1 cellular context compared by ENCODE assay signal in the genomic region with DNA sequence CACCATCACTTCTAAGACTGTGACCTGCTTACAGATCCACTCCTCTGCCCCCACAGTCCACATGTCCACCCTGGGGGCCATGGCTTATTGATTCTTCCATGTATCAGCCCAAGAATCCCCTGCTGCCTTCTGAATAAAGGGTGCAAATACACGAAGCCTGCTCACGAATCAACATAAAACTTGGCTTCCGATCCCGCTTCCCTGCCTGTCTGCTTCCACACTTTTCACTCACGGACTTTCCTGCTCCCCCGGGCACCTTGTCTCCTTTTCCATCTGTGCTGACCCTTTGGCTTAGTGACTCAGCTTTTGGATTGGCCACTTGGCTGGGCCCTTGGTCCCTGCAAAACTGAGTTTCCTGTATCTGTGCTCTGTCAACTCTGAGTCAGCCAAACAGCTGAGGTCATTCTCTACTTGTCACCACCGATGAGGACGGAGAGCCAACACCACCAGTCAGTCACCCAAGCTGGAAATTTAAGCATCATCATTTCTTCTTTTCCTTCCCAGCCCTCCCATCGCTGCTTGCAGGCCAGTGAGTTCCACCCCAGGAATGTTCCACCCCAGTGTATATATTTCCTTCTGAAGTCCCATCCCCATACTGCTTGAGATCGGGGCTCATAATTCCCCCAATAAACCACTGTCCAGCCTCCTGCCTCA.
A peak's percentile ranks its signal among the peaks of the same experiment; 100 is the strongest.
TF ChIP-seq lines count a peak whose summit lies in the region.

No MANE protein-coding gene starts in this region.

TF ChIP-seq in HepG2, 621 proteins besides CTCF, POLR2A, EP300 and RAD21 (continued from another document):
- TF ChIP-seq, protein P1, sequence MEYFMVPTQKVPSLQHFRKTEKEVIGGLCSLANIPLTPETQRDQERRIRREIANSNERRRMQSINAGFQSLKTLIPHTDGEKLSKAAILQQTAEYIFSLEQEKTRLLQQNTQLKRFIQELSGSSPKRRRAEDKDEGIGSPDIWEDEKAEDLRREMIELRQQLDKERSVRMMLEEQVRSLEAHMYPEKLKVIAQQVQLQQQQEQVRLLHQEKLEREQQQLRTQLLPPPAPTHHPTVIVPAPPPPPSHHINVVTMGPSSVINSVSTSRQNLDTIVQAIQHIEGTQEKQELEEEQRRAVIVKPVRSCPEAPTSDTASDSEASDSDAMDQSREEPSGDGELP (IDR thresholded peaks at IDR 0.05; ENCODE audit: borderline replicate concordance, low read depth) = peak; percentile 57; the same call in 1 of the 2 replicates
- no peak for TF ChIP-seq TSC22D2 (CRISPR knock-in tag; IDR thresholded peaks at IDR 0.05; ENCODE audit: borderline replicate concordance)
- TF ChIP-seq HDAC1 (CRISPR knock-in tag; IDR thresholded peaks at IDR 0.05) = 0 out of 2 replicates have a peak, but pooled peaks have one; percentile 28
- TF ChIP-seq, protein P2, sequence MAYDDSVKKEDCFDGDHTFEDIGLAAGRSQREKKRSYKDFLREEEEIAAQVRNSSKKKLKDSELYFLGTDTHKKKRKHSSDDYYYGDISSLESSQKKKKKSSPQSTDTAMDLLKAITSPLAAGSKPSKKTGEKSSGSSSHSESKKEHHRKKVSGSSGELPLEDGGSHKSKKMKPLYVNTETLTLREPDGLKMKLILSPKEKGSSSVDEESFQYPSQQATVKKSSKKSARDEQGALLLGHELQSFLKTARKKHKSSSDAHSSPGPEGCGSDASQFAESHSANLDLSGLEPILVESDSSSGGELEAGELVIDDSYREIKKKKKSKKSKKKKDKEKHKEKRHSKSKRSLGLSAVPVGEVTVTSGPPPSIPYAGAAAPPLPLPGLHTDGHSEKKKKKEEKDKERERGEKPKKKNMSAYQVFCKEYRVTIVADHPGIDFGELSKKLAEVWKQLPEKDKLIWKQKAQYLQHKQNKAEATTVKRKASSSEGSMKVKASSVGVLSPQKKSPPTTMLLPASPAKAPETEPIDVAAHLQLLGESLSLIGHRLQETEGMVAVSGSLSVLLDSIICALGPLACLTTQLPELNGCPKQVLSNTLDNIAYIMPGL (CRISPR knock-in tag; IDR thresholded peaks at IDR 0.05; ENCODE audit: borderline replicate concordance in 1 of 2, low read depth in 1 of 2) = 0 out of 4 replicates have a peak, but pooled peaks of 1 of the 2 experiments have one; percentile 22
- TF ChIP-seq MAFK (conservative IDR thresholded peaks at IDR 0.05 in 1 of 2, IDR thresholded peaks at IDR 0.05 in 1 of 2; ENCODE audit: low read length in 2 of 2) = peak; percentile 36 to 49
- no peak for TF ChIP-seq ARNT (IDR thresholded peaks at IDR 0.05)
- no peak for TF ChIP-seq ZNF7 (CRISPR knock-in tag; IDR thresholded peaks at IDR 0.05)
- TF ChIP-seq ZSCAN20 (CRISPR knock-in tag; IDR thresholded peaks at IDR 0.05; ENCODE audit: borderline replicate concordance) = no peak
- peak; percentile 56; the same call in 1 of the 2 replicates for TF ChIP-seq ZNF644 (CRISPR knock-in tag; IDR thresholded peaks at IDR 0.05; ENCODE audit: low read depth)
- peak; percentile 93 for TF ChIP-seq FOSL2 (CRISPR knock-in tag; IDR thresholded peaks at IDR 0.05)
- TF ChIP-seq SAP130 (CRISPR knock-in tag; IDR thresholded peaks at IDR 0.05; ENCODE audit: low read depth) = peak; percentile 71
- 0 out of 2 replicates have a peak, but pooled peaks have one; percentile 20 for TF ChIP-seq ELF1 (CRISPR knock-in tag; IDR thresholded peaks at IDR 0.05)
- TF ChIP-seq, protein P3, sequence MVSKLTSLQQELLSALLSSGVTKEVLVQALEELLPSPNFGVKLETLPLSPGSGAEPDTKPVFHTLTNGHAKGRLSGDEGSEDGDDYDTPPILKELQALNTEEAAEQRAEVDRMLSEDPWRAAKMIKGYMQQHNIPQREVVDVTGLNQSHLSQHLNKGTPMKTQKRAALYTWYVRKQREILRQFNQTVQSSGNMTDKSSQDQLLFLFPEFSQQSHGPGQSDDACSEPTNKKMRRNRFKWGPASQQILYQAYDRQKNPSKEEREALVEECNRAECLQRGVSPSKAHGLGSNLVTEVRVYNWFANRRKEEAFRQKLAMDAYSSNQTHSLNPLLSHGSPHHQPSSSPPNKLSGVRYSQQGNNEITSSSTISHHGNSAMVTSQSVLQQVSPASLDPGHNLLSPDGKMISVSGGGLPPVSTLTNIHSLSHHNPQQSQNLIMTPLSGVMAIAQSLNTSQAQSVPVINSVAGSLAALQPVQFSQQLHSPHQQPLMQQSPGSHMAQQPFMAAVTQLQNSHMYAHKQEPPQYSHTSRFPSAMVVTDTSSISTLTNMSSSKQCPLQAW (CRISPR knock-in tag; IDR thresholded peaks at IDR 0.05) = peak; percentile 58; the same call in 1 of the 2 replicates
- TF ChIP-seq JUND (CRISPR knock-in tag; IDR thresholded peaks at IDR 0.05) = peak; percentile 33; the same call in 1 of the 2 replicates
- no peak for TF ChIP-seq ZKSCAN5 (CRISPR knock-in tag; IDR thresholded peaks at IDR 0.05)
- TF ChIP-seq, protein P4, sequence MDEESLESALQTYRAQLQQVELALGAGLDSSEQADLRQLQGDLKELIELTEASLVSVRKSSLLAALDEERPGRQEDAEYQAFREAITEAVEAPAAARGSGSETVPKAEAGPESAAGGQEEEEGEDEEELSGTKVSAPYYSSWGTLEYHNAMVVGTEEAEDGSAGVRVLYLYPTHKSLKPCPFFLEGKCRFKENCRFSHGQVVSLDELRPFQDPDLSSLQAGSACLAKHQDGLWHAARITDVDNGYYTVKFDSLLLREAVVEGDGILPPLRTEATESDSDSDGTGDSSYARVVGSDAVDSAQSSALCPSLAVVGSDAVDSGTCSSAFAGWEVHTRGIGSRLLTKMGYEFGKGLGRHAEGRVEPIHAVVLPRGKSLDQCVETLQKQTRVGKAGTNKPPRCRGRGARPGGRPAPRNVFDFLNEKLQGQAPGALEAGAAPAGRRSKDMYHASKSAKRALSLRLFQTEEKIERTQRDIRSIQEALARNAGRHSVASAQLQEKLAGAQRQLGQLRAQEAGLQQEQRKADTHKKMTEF (CRISPR knock-in tag; IDR thresholded peaks at IDR 0.05) = 0 out of 2 replicates have a peak, but pooled peaks have one; percentile 30
- TF ChIP-seq ZNF432 (CRISPR knock-in tag; IDR thresholded peaks at IDR 0.05; ENCODE audit: borderline replicate concordance) = no peak
- TF ChIP-seq, protein P5, sequence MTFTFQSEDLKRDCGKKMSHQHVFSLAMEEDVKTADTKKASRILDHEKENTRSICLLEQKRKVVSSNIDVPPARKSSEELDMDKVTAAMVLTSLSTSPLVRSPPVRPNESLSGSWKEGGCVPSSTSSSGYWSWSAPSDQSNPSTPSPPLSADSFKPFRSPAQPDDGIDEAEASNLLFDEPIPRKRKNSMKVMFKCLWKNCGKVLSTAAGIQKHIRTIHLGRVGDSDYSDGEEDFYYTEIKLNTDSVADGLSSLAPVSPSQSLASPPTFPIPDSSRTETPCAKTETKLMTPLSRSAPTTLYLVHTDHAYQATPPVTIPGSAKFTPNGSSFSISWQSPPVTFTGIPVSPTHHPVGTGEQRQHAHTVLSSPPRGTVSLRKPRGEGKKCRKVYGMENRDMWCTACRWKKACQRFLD (CRISPR knock-in tag; IDR thresholded peaks at IDR 0.05; ENCODE audit: borderline replicate concordance) = no peak
- no peak for TF ChIP-seq PPARG (CRISPR knock-in tag; conservative IDR thresholded peaks at IDR 0.05)
- TF ChIP-seq ZBTB21 (CRISPR knock-in tag; IDR thresholded peaks at IDR 0.05) = peak; percentile 70; the same call in 1 of the 2 replicates
- no peak for TF ChIP-seq ZMYM3 (CRISPR knock-in tag; IDR thresholded peaks at IDR 0.05)
- TF ChIP-seq HOXA3 (CRISPR knock-in tag; IDR thresholded peaks at IDR 0.05) = no peak
- no peak for TF ChIP-seq NR2F6 (IDR thresholded peaks at IDR 0.05)
- TF ChIP-seq NR2F6 (CRISPR knock-in tag; IDR thresholded peaks at IDR 0.05) = peak; percentile 22; the same call in 1 of the 2 replicates
- peak; percentile 56; the same call in 1 of the 2 replicates for TF ChIP-seq ZNF335 (CRISPR knock-in tag; IDR thresholded peaks at IDR 0.05)
- TF ChIP-seq, protein P6, sequence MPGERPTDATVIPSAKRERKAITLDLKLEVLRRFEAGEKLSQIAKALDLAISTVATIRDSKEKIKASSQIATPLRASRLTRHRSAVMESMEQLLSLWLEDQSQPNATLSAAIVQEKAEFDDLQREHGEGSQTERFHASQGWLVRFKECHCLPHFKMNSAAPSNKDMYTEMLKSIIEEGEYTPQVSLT (CRISPR knock-in tag; IDR thresholded peaks at IDR 0.05; ENCODE audit: borderline replicate concordance, low read depth) = no peak
- peak in 1 of 2 experiments; percentile 23; a peak in 1 of 4 replicates for TF ChIP-seq NR2F1 (CRISPR knock-in tag; IDR thresholded peaks at IDR 0.05)
- TF ChIP-seq MIXL1 (CRISPR knock-in tag; IDR thresholded peaks at IDR 0.05) = no peak
- TF ChIP-seq NFKBIZ (CRISPR knock-in tag; IDR thresholded peaks at IDR 0.05) = no peak
- TF ChIP-seq GABPB1 (CRISPR knock-in tag; IDR thresholded peaks at IDR 0.05) = 0 out of 2 replicates have a peak, but pooled peaks have one; percentile 17
- TF ChIP-seq RXRB (CRISPR knock-in tag; IDR thresholded peaks at IDR 0.05; ENCODE audit: borderline replicate concordance) = 0 out of 2 replicates have a peak, but pooled peaks have one; percentile 19
- peak; percentile 54; the same call in 1 of the 2 replicates for TF ChIP-seq CREB1 (IDR thresholded peaks at IDR 0.05)
- TF ChIP-seq CREB1 (CRISPR knock-in tag; IDR thresholded peaks at IDR 0.05) = no peak
- 0 out of 2 replicates have a peak, but pooled peaks have one; percentile 27 for TF ChIP-seq JUN (CRISPR knock-in tag; IDR thresholded peaks at IDR 0.05)
